In genomic region chr18:79523738-79524180, GRCh38 we compare ENCODE assay signal across 9 cellular contexts.
DNase-seq lines count a peak whose midpoint lies in the region; ATAC-seq, FAIRE-seq and TF ChIP-seq lines count a peak whose summit lies in the region.
"Had no signal": no experiment of that assay in that cellular context is flagged by ENCODE, and none has a peak within 500 bp of the region (broad histone marks: within the 10 kb centered on the region; RNA-seq: fewer than 3 reads in every experiment).

No MANE protein-coding gene starts in this region.

- peak; percentile 71 for FAIRE-seq in GM12878 (lab: Jason Lieb, UNC)

- H3F3A ChIP-seq in MM.1S (ENCODE audit: insufficient read depth, low read length) = no peaks in the 10 kb centered on the region

- POLR2A ChIA-PET in T-cell (lab: Charles Lee) (interaction anchor here (0.6 to 1.7 kb wide), 7 partner anchors 118 to 148 kb away, joined by 3 to 9 read pairs (median 5); no protein-coding TSS in a partner anchor), GM12878 (lab: Charles Lee) (interaction anchor here (0.5 to 2.7 kb wide), 13 partner anchors 16 to 652 kb away, joined by 3 to 16 read pairs (median 5); no protein-coding TSS in a partner anchor)

- H4K20me1 ChIP-seq in GM12878 (ENCODE audit: control insufficient read depth, insufficient read depth) = no peaks in the 10 kb centered on the region
- no peaks in the 10 kb centered on the region for H4K20me1 ChIP-seq in MM.1S (ENCODE audit: insufficient read depth, low read length)

- TF ChIP-seq CTCF in GM12878 (IDR thresholded peaks at IDR 0.05 in 2 of 3, conservative IDR thresholded peaks at IDR 0.05 in 1 of 3; ENCODE audit: control insufficient read depth in 2 of 3, extremely low read depth in 1 of 3, insufficient read depth in 1 of 3, low read depth in 3 of 3, low read length in 3 of 3) (no peak), glutamatergic neuron (IDR thresholded peaks at IDR 0.05; ENCODE audit: partially characterized antibody, unreplicated experiment) (no peak), MM.1S (IDR thresholded peaks at IDR 0.05; ENCODE audit: low read length) (no peak)

- peak; percentile 59 for ATAC-seq in GM18861 (IDR thresholded peaks at IDR 0.05; ENCODE audit: unreplicated experiment)
- peak; percentile 51 for ATAC-seq in HG02943 (IDR thresholded peaks at IDR 0.05; ENCODE audit: low read depth, unreplicated experiment)
- ATAC-seq in T-cell (replicated peaks in 1 of 4) = peak; percentile 60 to 76 (median 67)
- peak; percentile 82 for ATAC-seq in GM12878

- TF ChIP-seq RAD21 in GM12878 (IDR thresholded peaks at IDR 0.05; ENCODE audit: insufficient read depth, low read depth, low read length) = no peak

- no TSS peak for BruUV-seq in GM12878 (replicated peaks; lab: Mats Ljungman, UMichigan)

- no peaks in the 10 kb centered on the region for H3K9me3 ChIP-seq in GM12878 (replicated peaks; ENCODE audit: control insufficient read depth, insufficient read depth, low read length)
- H3K9me3 ChIP-seq in MM.1S (replicated peaks; ENCODE audit: insufficient read depth, low read length) = no peaks in the 10 kb centered on the region

- RAD21 ChIA-PET in GM12878 (lab: Charles Lee; ENCODE audit: unreplicated experiment) = interaction anchor here (0.9 to 2.7 kb wide), 14 partner anchors 16 to 149 kb away, joined by 5 to 38 read pairs (median 10); partner anchors contain the start of gene NFATC1

- H3K27me3 ChIP-seq in GM12878 (replicated peaks in 1 of 2; ENCODE audit: control insufficient read depth in 2 of 2, insufficient read depth in 2 of 2, low read length in 1 of 2) = no peaks in the 10 kb centered on the region
- H3K27me3 ChIP-seq in MM.1S (replicated peaks; ENCODE audit: insufficient read depth, low read length) = no peaks in the 10 kb centered on the region

- H3K9ac ChIP-seq in GM12878 (ENCODE audit: control insufficient read depth, insufficient read depth, low read length) = peak overlapping the region; percentile 36; the same call in 1 of the 2 replicates
- H3K9ac ChIP-seq in MM.1S (ENCODE audit: low read length) = no peak overlapping the region

- in situ Hi-C loops in GM12878 (cut with MboI) = no loop called here

- SMC1A ChIA-PET in GM12878 (lab: Charles Lee; ENCODE audit: uncharacterized antibody, unreplicated experiment) = interaction anchor here (0.8 to 2.7 kb wide), 17 partner anchors 11 to 149 kb away, joined by 3 to 22 read pairs (median 6); partner anchors contain the start of gene NFATC1

- H3K9me3 Mint-ChIP-seq in T-cell = no peaks in the 10 kb centered on the region
- H3K9me3 Mint-ChIP-seq in glutamatergic neuron (ENCODE audit: unreplicated experiment) = peaks cover 4% of the 10 kb centered on the region

- H3K36me3 ChIP-seq in GM12878 (ENCODE audit: control insufficient read depth in 2 of 2, insufficient read depth in 2 of 2, low read length in 1 of 2) = no peaks in the 10 kb centered on the region
- H3K36me3 ChIP-seq in MM.1S (replicated peaks; ENCODE audit: insufficient read depth, low read length) = no peaks in the 10 kb centered on the region

- H3K4me1 Mint-ChIP-seq in T-cell (peaks cover 57 to 88% (median 69%) of the 10 kb centered on the region in 3 donors), glutamatergic neuron (ENCODE audit: low read depth, unreplicated experiment) (no peaks in the 10 kb centered on the region)

- H3K27ac ChIP-seq in GM12878 (ENCODE audit: control insufficient read depth, insufficient read depth) = peak overlapping the region; percentile 69
- H3K27ac ChIP-seq in MM.1S (ENCODE audit: low read length) = no peak overlapping the region
- H3K27ac ChIP-seq: epithelial cell of prostate had no signal

- H3K36me3 Mint-ChIP-seq in T-cell = peaks cover 11% of the 10 kb centered on the region
- H3K36me3 Mint-ChIP-seq in glutamatergic neuron (ENCODE audit: unreplicated experiment) = no peaks in the 10 kb centered on the region

- H3K27me3 Mint-ChIP-seq in T-cell (no peaks in the 10 kb centered on the region), glutamatergic neuron (ENCODE audit: unreplicated experiment) (peaks cover 3% of the 10 kb centered on the region)

- no peaks in the 10 kb centered on the region for H3K9me2 ChIP-seq in MM.1S (replicated peaks; ENCODE audit: insufficient read depth, low read length)

- H3K4me3 ChIP-seq in GM12878 = no peak overlapping the region
- H3K4me3 ChIP-seq in MM.1S (ENCODE audit: low read length) = no peak overlapping the region

- H2AFZ ChIP-seq in GM12878 (ENCODE audit: control insufficient read depth, low read depth, low read length) (no peak overlapping the region), MM.1S (ENCODE audit: low read length) (no peak overlapping the region)

- intact Hi-C loops in GM12878 (cut with micrococcal nuclease; ENCODE audit: unreplicated experiment) = loop anchor here (1.0 kb wide), 1 partner anchor 58 kb away; no protein-coding TSS in a partner anchor

- H3K4me3 Mint-ChIP-seq in T-cell = peak overlapping the region; percentile 79 to 86 (median 80)
- H3K4me3 Mint-ChIP-seq in glutamatergic neuron (ENCODE audit: unreplicated experiment) = no peak overlapping the region

- TF ChIP-seq EP300 in GM12878 (IDR thresholded peaks at IDR 0.05; ENCODE audit: borderline replicate concordance in 1 of 2, control insufficient read depth in 1 of 2, low read depth in 2 of 2, low read length in 2 of 2) = peak; percentile 72 to 95

- H3K27ac Mint-ChIP-seq in T-cell (peak overlapping the region; percentile 94 to 95), glutamatergic neuron (ENCODE audit: unreplicated experiment) (no peak overlapping the region)

- under 1% methylated on average over 12 of the region's 12 CpGs for WGBS in GM12878 (ENCODE audit: insufficient coverage, insufficient replicate concordance, low lambda C conversion rate, missing lambda C conversion rate)

- no peak for TF ChIP-seq POLR2A in GM12878 (IDR thresholded peaks at IDR 0.05; ENCODE audit: low read depth, low read length)

- no peaks in the 10 kb centered on the region for H3K79me2 ChIP-seq in GM12878 (ENCODE audit: control insufficient read depth, insufficient read depth, low read length)
- H3K79me2 ChIP-seq in MM.1S (ENCODE audit: low read length) = no peaks in the 10 kb centered on the region

- H3K4me2 ChIP-seq in GM12878 (ENCODE audit: control insufficient read depth, insufficient read depth) (peak overlapping the region; percentile 51), MM.1S (ENCODE audit: low read depth, low read length) (no peak overlapping the region)

- CTCF ChIA-PET in T-cell (lab: Charles Lee) (interaction anchor here (0.6 to 1.8 kb wide), 7 partner anchors 56 to 511 kb away, joined by 3 to 7 read pairs (median 3); partner anchors contain the start of gene RBFA (in 1 of the 2)), GM12878 (lab: Yijun Ruan, JAX) (interaction anchor here (0.7 to 2.8 kb wide), 16 partner anchors 15 to 149 kb away, joined by 3 to 31 read pairs (median 5); partner anchors contain the start of gene NFATC1)

- peaks cover 26% of the 10 kb centered on the region for H3K4me1 ChIP-seq in GM12878 (ENCODE audit: control insufficient read depth, insufficient read depth, low read length)
- H3K4me1 ChIP-seq in MM.1S (ENCODE audit: low read length) = no peaks in the 10 kb centered on the region

- DNase-seq in T-cell (peak in 33 of 34 experiments; percentile 37 to 86 (median 76)), GM12878 (ENCODE audit: low read depth, low spot score) (peak; percentile 49), glutamatergic neuron (no peak), MM.1S (no peak), NCI-H2227 (lab: John Stamatoyannopoulos, UW; ENCODE audit: unreplicated experiment) (no peak)
- DNase-seq in stimulated activated CD8-positive, alpha-beta memory T cell treated with anti-CD3 and anti-CD28 coated beads, Interleukin-12 subunit alpha, Interleukin-12 subunit beta, amount 100 ng/mL, for 1 hour (ENCODE audit: low read depth) = peak; percentile 65

TF ChIP-seq in GM12878, 131 proteins besides CTCF, POLR2A, EP300 and RAD21 (continues in another document):
- no peak for TF ChIP-seq MTA3 (IDR thresholded peaks at IDR 0.05; ENCODE audit: borderline replicate concordance, low read length)
- TF ChIP-seq PAX8 (IDR thresholded peaks at IDR 0.05) = no peak
- peak; percentile 41; the same call in 1 of the 2 replicates for TF ChIP-seq JUNB (IDR thresholded peaks at IDR 0.05)
- TF ChIP-seq SREBF1 (IDR thresholded peaks at IDR 0.05; ENCODE audit: low read length) = no peak
- TF ChIP-seq ZBTB11 (CRISPR knock-in tag; IDR thresholded peaks at IDR 0.05) = no peak

Comparison
In these comparisons a context has a peak if more than half of its experiments do, and no peak if none do; other contexts are left out.
1. DNase-seq: peak in T-cell (33 of 34), GM12878 (single experiment) and stimulated activated CD8-positive, alpha-beta memory T cell treated with anti-CD3 and anti-CD28 coated beads, Interleukin-12 subunit alpha, Interleukin-12 subunit beta, amount 100 ng/mL, for 1 hour (single experiment); none in glutamatergic neuron (single experiment), MM.1S (single experiment) and NCI-H2227 (single experiment).
2. Peak in every context shown above with its lines, with median percentiles within 50 percentile points of each other: ATAC-seq.